20 cellular contexts compared by ENCODE assay signal in the genomic region with DNA sequence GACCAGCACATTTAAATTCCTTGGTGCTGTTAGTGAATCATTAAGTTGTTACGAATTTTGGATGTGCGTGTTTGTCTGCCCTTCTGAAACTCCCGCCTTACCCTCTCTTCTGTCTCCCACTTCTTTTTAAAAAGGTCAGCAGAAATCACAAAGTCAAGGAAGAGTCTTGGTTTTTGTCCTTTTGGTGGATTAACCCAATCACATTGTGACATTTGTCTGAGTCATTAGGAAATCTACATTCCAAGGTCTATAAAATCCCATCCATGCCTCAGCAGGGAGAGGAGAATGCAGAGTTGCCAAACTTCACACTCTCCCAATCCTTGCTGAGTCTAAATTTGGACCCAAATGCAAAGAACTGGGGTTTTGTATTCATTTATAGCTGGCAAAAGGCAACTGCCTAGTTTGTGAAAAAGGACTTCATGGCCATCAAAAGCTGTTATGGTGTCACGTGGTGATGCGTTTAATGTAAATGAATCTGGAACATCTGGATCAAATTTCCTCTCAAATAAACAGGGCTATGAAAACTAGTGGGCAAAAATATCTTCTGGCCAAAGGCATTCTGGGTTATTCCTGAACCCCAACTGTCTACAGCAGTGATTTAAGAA.
DNase-seq lines count a peak whose midpoint lies in the region; ATAC-seq, FAIRE-seq and TF ChIP-seq lines count a peak whose summit lies in the region.
"Had no signal": no experiment of that assay in that cellular context is flagged by ENCODE, and none has a peak within 500 bp of the region (broad histone marks: within the 10 kb centered on the region; RNA-seq: fewer than 3 reads in every experiment).

No MANE protein-coding gene starts in this region.

- H3K27ac Mint-ChIP-seq in astrocyte (ENCODE audit: unreplicated experiment): no peak overlapping the region
- H3K27ac Mint-ChIP-seq: dendritic cell treated with granulocyte-macrophage colony-stimulating factor and Interleukin-4, amounts not matched to agents 40 ng/mL and 50 ng/mL, for 4 days; naive thymus-derived CD4-positive, alpha-beta T cell had no signal

- H3K27me3 Mint-ChIP-seq in astrocyte (ENCODE audit: low read depth, unreplicated experiment): peaks cover 3% of the 10 kb centered on the region

- no peaks in the 10 kb centered on the region for H4K20me1 ChIP-seq in astrocyte (ENCODE audit: insufficient read depth, low read length)

- POLR2A ChIA-PET in A673 (lab: Charles Lee; ENCODE audit: low non-redundant PET): no interaction called here

- H2AFZ ChIP-seq in astrocyte (ENCODE audit: low read depth, low read length): no peak overlapping the region

- no peaks in the 10 kb centered on the region for H3K9me3 Mint-ChIP-seq in astrocyte (ENCODE audit: unreplicated experiment)
- H3K9me3 Mint-ChIP-seq: dendritic cell treated with granulocyte-macrophage colony-stimulating factor and Interleukin-4, amounts not matched to agents 40 ng/mL and 50 ng/mL, for 4 days; naive thymus-derived CD4-positive, alpha-beta T cell had no signal

- peak; percentile 94 for FAIRE-seq in astrocyte (lab: Jason Lieb, UNC)
- FAIRE-seq: D721Med had no signal

- H3K4me2 ChIP-seq in astrocyte (ENCODE audit: low read length): peak overlapping the region; percentile 1

- DNase-seq in A673 (ENCODE audit: low spot score): peak; percentile 73
- DNase-seq in HCEC 1CT: peak; percentile 69
- DNase-seq in astrocyte (ENCODE audit: low read depth): no peak
- peak; percentile 29 for DNase-seq in left kidney (ENCODE audit: low read depth, low spot score)
- DNase-seq in NCI-H146 (lab: John Stamatoyannopoulos, UW): no peak
- no peak for DNase-seq in NCI-H345 treated with DMSO at 0.1 percent for 48 hours (lab: John Stamatoyannopoulos, UW; ENCODE audit: unreplicated experiment)
- no peak for DNase-seq in KG1 (lab: John Stamatoyannopoulos, UW)
- DNase-seq: activated CD4-positive, alpha-beta T cell treated with anti-CD3 and anti-CD28 coated beads, Interleukin-2, amount 50 U/mL, for 48 hours; adrenal gland; GOT3; left ventricle myocardium superior; naive thymus-derived CD4-positive, alpha-beta T cell; NCI-H1092; NCI-H446 treated with DMSO at 0.1 percent for 48 hours; retina; stimulated activated CD4-positive, alpha-beta T cell treated with anti-CD3 and anti-CD28 coated beads, Interleukin-1b, Interleukin-23, amount 100 ng/mL, for 48 hours had no signal

- no peak overlapping the region for H3K4me3 ChIP-seq in A673 (ENCODE audit: low read depth, low read length, poor library complexity, severe bottlenecking)
- no peak overlapping the region for H3K4me3 ChIP-seq in astrocyte (ENCODE audit: insufficient read depth, low read depth, low read length)
- H3K4me3 ChIP-seq: adrenal gland had no signal

- no peaks in the 10 kb centered on the region for H3K36me3 ChIP-seq in A673 (ENCODE audit: insufficient read depth, low read length, poor library complexity, severe bottlenecking)
- no peaks in the 10 kb centered on the region for H3K36me3 ChIP-seq in astrocyte (ENCODE audit: insufficient read depth, low read length)
- H3K36me3 ChIP-seq: adrenal gland had no signal

- H3K4me3 Mint-ChIP-seq in astrocyte (ENCODE audit: unreplicated experiment): no peak overlapping the region
- H3K4me3 Mint-ChIP-seq: dendritic cell treated with granulocyte-macrophage colony-stimulating factor and Interleukin-4, amounts not matched to agents 40 ng/mL and 50 ng/mL, for 4 days; naive thymus-derived CD4-positive, alpha-beta T cell had no signal

- TF ChIP-seq CTCF in A673 (conservative IDR thresholded peaks at IDR 0.05; ENCODE audit: low read depth, low read length): no peak
- no peak for TF ChIP-seq CTCF in astrocyte (IDR thresholded peaks at IDR 0.05; ENCODE audit: insufficient read depth, low read depth, low read length)

- H3K27ac ChIP-seq in A673 (ENCODE audit: low read depth, low read length, poor library complexity, severe bottlenecking): peak overlapping the region; percentile 77
- H3K27ac ChIP-seq in astrocyte (ENCODE audit: low read depth, low read length): no peak overlapping the region
- H3K27ac ChIP-seq: adrenal gland had no signal

- CTCF ChIA-PET in A673 (lab: Charles Lee): no interaction called here

- ATAC-seq in GM21737 (IDR thresholded peaks at IDR 0.05; ENCODE audit: unreplicated experiment): no peak
- ATAC-seq: esophagus mucosa; left ventricle myocardium superior; naive thymus-derived CD4-positive, alpha-beta T cell had no signal

- no peaks in the 10 kb centered on the region for H3K27me3 ChIP-seq in A673 (replicated peaks; ENCODE audit: insufficient read depth, low read depth, low read length, poor library complexity)
- no peaks in the 10 kb centered on the region for H3K27me3 ChIP-seq in astrocyte (ENCODE audit: insufficient read depth, low read length)
- H3K27me3 ChIP-seq: adrenal gland had no signal

- H3K36me3 Mint-ChIP-seq in astrocyte (ENCODE audit: low read depth, unreplicated experiment): no peaks in the 10 kb centered on the region
- H3K36me3 Mint-ChIP-seq: naive thymus-derived CD4-positive, alpha-beta T cell had no signal

- H3K79me2 ChIP-seq in astrocyte (ENCODE audit: insufficient read depth, low read length): no peaks in the 10 kb centered on the region

- H3K9me3 ChIP-seq in A673 (ENCODE audit: low read depth, low read length, poor library complexity, severe bottlenecking) (no peaks in the 10 kb centered on the region), astrocyte (ENCODE audit: insufficient read depth, low read depth, low read length) (no peaks in the 10 kb centered on the region)
- H3K9me3 ChIP-seq: adrenal gland had no signal

- peaks cover 25% of the 10 kb centered on the region for H3K4me1 Mint-ChIP-seq in astrocyte (ENCODE audit: low read depth, unreplicated experiment)
- H3K4me1 Mint-ChIP-seq: naive thymus-derived CD4-positive, alpha-beta T cell had no signal

- no peak overlapping the region for H3K9ac ChIP-seq in astrocyte (ENCODE audit: low read length)

- no TSS peak for BruUV-seq in A673 (replicated peaks; lab: Mats Ljungman, UMichigan)

- intact Hi-C loops in A673 (cut with micrococcal nuclease; ENCODE audit: unreplicated experiment): no loop called here

- H3K4me1 ChIP-seq in A673 (ENCODE audit: insufficient read depth, low read length, poor library complexity, severe bottlenecking) (peaks cover 17% of the 10 kb centered on the region), astrocyte (ENCODE audit: insufficient read depth, low read length) (peaks cover 7% of the 10 kb centered on the region)
- H3K4me1 ChIP-seq: adrenal gland had no signal

Comparison
In these comparisons a context has a peak if more than half of its experiments do, and no peak if none do; other contexts are left out.
1. DNase-seq: peak in A673 (single experiment), HCEC 1CT (single experiment) and left kidney (single experiment); none in astrocyte (single experiment), NCI-H146 (single experiment), NCI-H345 treated with DMSO at 0.1 percent for 48 hours (single experiment) and KG1 (single experiment).